8 cellular contexts compared by ENCODE assay signal in genomic region chr7:5704534-5704922, GRCh38.
DNase-seq lines count a peak whose midpoint lies in the region; ATAC-seq and TF ChIP-seq lines count a peak whose summit lies in the region.

No MANE protein-coding gene starts in this region.

- H3K4me3 ChIP-seq in NB4 (ENCODE audit: low read depth, low read length) (no peak overlapping the region), SU-DHL-6 (ENCODE audit: insufficient read depth, low read length, poor library complexity, severe bottlenecking) (no peak overlapping the region), heart right ventricle (no peak overlapping the region), uterus (no peak overlapping the region)

- intact Hi-C loops in heart right ventricle (cut with DNase I), result loop anchor here in 9 of 10 donors (1.0 to 10.0 kb wide), 8 partner anchors 37 to 340 kb away; no protein-coding TSS in a partner anchor
- intact Hi-C loops in uterus (cut with DNase I; ENCODE audit: low total_unique reads), result loop anchor here (10.0 kb wide), 1 partner anchor 210 kb away; no protein-coding TSS in a partner anchor

- H3K27me3 ChIP-seq in SU-DHL-6 (ENCODE audit: low read length) (no peaks in the 10 kb centered on the region), heart right ventricle (no peaks in the 10 kb centered on the region), uterus (no peaks in the 10 kb centered on the region)

- peak; percentile 31 to 83 (median 73) for ATAC-seq in heart right ventricle
- ATAC-seq in GM21717 (IDR thresholded peaks at IDR 0.05; ENCODE audit: unreplicated experiment), result no peak

- H3K36me3 Mint-ChIP-seq in progenitor cell of endocrine pancreas (ENCODE audit: insufficient read depth), result peaks cover 11% of the 10 kb centered on the region

- WGBS in heart right ventricle, 2 donors, result 10 to 11% methylated on average over 2 of the region's 2 CpGs

- no peak for TF ChIP-seq POLR2A in NB4 (IDR thresholded peaks at IDR 0.05; ENCODE audit: extremely low read depth, insufficient read length)
- TF ChIP-seq POLR2A in uterus (IDR thresholded peaks at IDR 0.05), result no peak

- no peaks in the 10 kb centered on the region for H4K20me1 ChIP-seq in SU-DHL-6 (ENCODE audit: low read depth, low read length)

- no peaks in the 10 kb centered on the region for H3K9me2 ChIP-seq in SU-DHL-6 (replicated peaks; ENCODE audit: insufficient read depth, low read length)

- H2AFZ ChIP-seq in SU-DHL-6 (ENCODE audit: low read depth, low read length, severe bottlenecking), result no peak overlapping the region

- H3K27ac Mint-ChIP-seq in progenitor cell of endocrine pancreas, result peak overlapping the region; percentile 36

- no peaks in the 10 kb centered on the region for H3K9me3 Mint-ChIP-seq in progenitor cell of endocrine pancreas (ENCODE audit: low read depth)

- TF ChIP-seq CTCF in NB4 (IDR thresholded peaks at IDR 0.05; ENCODE audit: low read depth, low read length) (peak; percentile 97), SU-DHL-6 (IDR thresholded peaks at IDR 0.05; ENCODE audit: insufficient read depth, low read length, poor library complexity, severe bottlenecking) (peak; percentile 69), heart right ventricle (IDR thresholded peaks at IDR 0.05) (peak; percentile 85 to 97 (median 90)), progenitor cell of endocrine pancreas (IDR thresholded peaks at IDR 0.05; ENCODE audit: unreplicated experiment) (peak; percentile 89), uterus (IDR thresholded peaks at IDR 0.05) (peak; percentile 92 to 96 (median 94))

- H3K4me2 ChIP-seq in SU-DHL-6 (ENCODE audit: low read depth, low read length, poor library complexity, severe bottlenecking), result no peak overlapping the region

- no peak overlapping the region for H3K27ac ChIP-seq in SU-DHL-6 (ENCODE audit: low read depth, low read length)
- peak overlapping the region in 4 of 10 donors; percentile 43 to 66 (median 59) for H3K27ac ChIP-seq in heart right ventricle
- peak overlapping the region; percentile 44 to 56 for H3K27ac ChIP-seq in uterus

- DNase-seq in ELR (ENCODE audit: low read depth) (peak; percentile 87), NB4 (ENCODE audit: low read depth) (peak; percentile 86), amniotic epithelial cell (ENCODE audit: low read depth) (peak; percentile 83), heart right ventricle (peak; percentile 61 to 85), progenitor cell of endocrine pancreas (ENCODE audit: low spot score, unreplicated experiment) (peak; percentile 49), uterus (peak; percentile 84 to 86)

- no peak overlapping the region for H3K9ac ChIP-seq in SU-DHL-6 (ENCODE audit: low read length)

- H3K4me3 Mint-ChIP-seq in progenitor cell of endocrine pancreas (ENCODE audit: low read depth), result no peak overlapping the region

- no peaks in the 10 kb centered on the region for H3K79me2 ChIP-seq in SU-DHL-6 (ENCODE audit: insufficient read depth, low read length)

- no peaks in the 10 kb centered on the region for H3K9me3 ChIP-seq in SU-DHL-6 (ENCODE audit: insufficient read depth, low read length)
- H3K9me3 ChIP-seq in heart right ventricle, result no peaks in the 10 kb centered on the region
- H3K9me3 ChIP-seq in uterus, result no peaks in the 10 kb centered on the region

- peaks cover 18% of the 10 kb centered on the region for H3K4me1 Mint-ChIP-seq in progenitor cell of endocrine pancreas (ENCODE audit: low read depth)

- peaks cover 0 to 51% (median 28%) of the 10 kb centered on the region in 9 donors for H3K4me1 ChIP-seq in heart right ventricle
- no peaks in the 10 kb centered on the region for H3K4me1 ChIP-seq in uterus

- peaks cover 23% of the 10 kb centered on the region for H3F3A ChIP-seq in SU-DHL-6 (ENCODE audit: insufficient read depth)

- H3K36me3 ChIP-seq in SU-DHL-6 (ENCODE audit: low read length) (0 out of 2 replicates have a peak, but pooled peaks cover 4% of the 10 kb centered on the region), heart right ventricle (peaks cover 0 to 68% (median 12%) of the 10 kb centered on the region in 9 donors), uterus (no peaks in the 10 kb centered on the region)

- H3K27me3 Mint-ChIP-seq in progenitor cell of endocrine pancreas, result no peaks in the 10 kb centered on the region
